In genomic region chr10:68897336-68897741, GRCh38 we compare ENCODE assay signal across 8 cellular contexts.
DNase-seq lines count a peak whose midpoint lies in the region; ATAC-seq lines count a peak whose summit lies in the region.

No MANE protein-coding gene starts in this region.

- DNase-seq in DMS114 treated with DMSO at 0.1 percent for 48 hours (lab: John Stamatoyannopoulos, UW; ENCODE audit: unreplicated experiment) (peak; percentile 86), HUDEP-2 (lab: John Stamatoyannopoulos, UW; ENCODE audit: unreplicated experiment in 76 of 76) (peak in 50 of 76 experiments; percentile 0 to 66 (median 28)), NOMO-1 treated with DMSO at 0.1 percent for 48 hours (lab: John Stamatoyannopoulos, UW; ENCODE audit: unreplicated experiment) (peak; percentile 67), amygdala (lab: John Stamatoyannopoulos, UW) (peak in 36 of 56 donors; percentile 1 to 79 (median 16)), iPS-NIHi11 (ENCODE audit: low spot score) (peak; percentile 54)
- DNase-seq in stimulated activated CD4-positive, alpha-beta T cell treated with anti-CD3 and anti-CD28 coated beads, TNF-alpha, amount 100 ng/mL, for 48 hours (ENCODE audit: low read depth in 3 of 3), result peak in 2 of 3 donors; percentile 14 to 22

- ATAC-seq in GM18867 (IDR thresholded peaks at IDR 0.05; ENCODE audit: unreplicated experiment) (no peak), GM19463 (IDR thresholded peaks at IDR 0.05; ENCODE audit: unreplicated experiment) (no peak)

Comparison
In these comparisons a context has a peak if more than half of its experiments do, and no peak if none do; other contexts are left out.
1. DNase-seq: peak in every context shown above with its lines; median percentile 86 in DMS114 treated with DMSO at 0.1 percent for 48 hours; 67 in NOMO-1 treated with DMSO at 0.1 percent for 48 hours; 54 in iPS-NIHi11; 28 in HUDEP-2; 18 in stimulated activated CD4-positive, alpha-beta T cell treated with anti-CD3 and anti-CD28 coated beads, TNF-alpha, amount 100 ng/mL, for 48 hours; 16 in amygdala.